Comparison of ENCODE assay signal across 21 cellular contexts in genomic region chr12:4169959-4170358, GRCh38.
DNase-seq lines count a peak whose midpoint lies in the region; ATAC-seq, FAIRE-seq and TF ChIP-seq lines count a peak whose summit lies in the region.
"Had no signal": no experiment of that assay in that cellular context is flagged by ENCODE, and none has a peak within 500 bp of the region (broad histone marks: within the 10 kb centered on the region; RNA-seq: fewer than 3 reads in every experiment).

No MANE protein-coding gene starts in this region.

- no peak for TF ChIP-seq POLR2A in GM12891 (IDR thresholded peaks at IDR 0.05; ENCODE audit: low read depth, low read length)

- TF ChIP-seq CTCF in PC-9 (conservative IDR thresholded peaks at IDR 0.05), result no peak

- no peaks in the 10 kb centered on the region for H3F3A ChIP-seq in PC-9 (ENCODE audit: insufficient read depth, low read depth)

- no peaks in the 10 kb centered on the region for H3K9me3 Mint-ChIP-seq in activated T-cell treated with anti-CD3 and anti-CD28 coated beads, Interleukin-2, amount 50 U/mL, for 24 hours
- no peaks in the 10 kb centered on the region for H3K9me3 Mint-ChIP-seq in activated T-helper 2 cell treated with anti-CD3 and anti-CD28 coated beads, Interferon-gamma antibody, Interleukin-2, Interleukin-4, amounts not matched to agents 10 μg/mL and 5 μg/mL and 100 μg/mL, durations not matched to agents 14 hours and 24 hours and 36 hours
- no peaks in the 10 kb centered on the region for H3K9me3 Mint-ChIP-seq in stimulated activated naive B cell treated with anti-CD40 and anti-IgM and Interleukin-4, amounts not matched to agents 10 μg/mL and 1 μg/mL and 100 μg/mL, for 72 hours
- H3K9me3 Mint-ChIP-seq: activated naive CD4-positive, alpha-beta T cell treated with anti-CD3 and anti-CD28 coated beads, Interleukin-2, amount 50 U/mL, for 24 hours; CD8-positive, alpha-beta memory T cell; naive thymus-derived CD8-positive, alpha-beta T cell had no signal

- H2AFZ ChIP-seq in PC-9, result no peak overlapping the region
- H2AFZ ChIP-seq: GM23248 had no signal

- no peaks in the 10 kb centered on the region for H3K79me2 ChIP-seq in PC-9 (ENCODE audit: low read depth)

- no peaks in the 10 kb centered on the region for H3K9me3 ChIP-seq in PC-9 (ENCODE audit: insufficient read depth, low read depth)
- H3K9me3 ChIP-seq: body of pancreas, SK-N-SH, tibial nerve had no signal

- H3K36me3 ChIP-seq in PC-9 (ENCODE audit: low read depth), result no peaks in the 10 kb centered on the region
- H3K36me3 ChIP-seq: tibial nerve had no signal

- no peak overlapping the region for H3K4me3 ChIP-seq in PC-9
- H3K4me3 ChIP-seq: body of pancreas, GM23248, tibial nerve had no signal

- DNase-seq in activated T-cell treated with anti-CD3 and anti-CD28 coated beads, Interleukin-2, amount 50 U/mL, for 24 hours, result no peak
- no peak for DNase-seq in activated T-cell treated with anti-CD3 and anti-CD28 coated beads for 4 hours
- DNase-seq in GM12891 (ENCODE audit: insufficient read length, low spot score), result no peak
- no peak for DNase-seq in activated T-helper 2 cell treated with anti-CD3 and anti-CD28 coated beads, Interferon-gamma antibody, Interleukin-2, Interleukin-4, amounts not matched to agents 10 μg/mL and 5 μg/mL and 100 μg/mL, durations not matched to agents 14 hours and 24 hours and 36 hours (ENCODE audit: low spot score)
- DNase-seq in stimulated activated naive B cell treated with anti-CD40 and anti-IgM and Interleukin-4, amounts not matched to agents 10 μg/mL and 1 μg/mL and 100 μg/mL, for 72 hours, result no peak
- no peak for DNase-seq in effector CD8-positive, alpha-beta T cell (lab: John Stamatoyannopoulos, UW)
- DNase-seq in NCI-H2171 treated with DMSO at 0.1 percent for 48 hours (lab: John Stamatoyannopoulos, UW), result no peak
- no peak for DNase-seq in PC-9
- DNase-seq: body of pancreas; CD8-positive, alpha-beta memory T cell; GM23248; kidney; naive thymus-derived CD8-positive, alpha-beta T cell; NCI-H187; NCI-H226; posterior cingulate gyrus; SK-N-SH had no signal

- no peak for FAIRE-seq in GM12891 (lab: Jason Lieb, UNC)
- FAIRE-seq: colon, kidney, TTC549 had no signal

- BruUV-seq in PC-9 (replicated peaks; lab: Mats Ljungman, UMichigan), result no TSS peak

- intact Hi-C loops in activated T-helper 2 cell treated with anti-CD3 and anti-CD28 coated beads, Interferon-gamma antibody, Interleukin-2, Interleukin-4, amounts not matched to agents 10 μg/mL and 5 μg/mL and 100 μg/mL, durations not matched to agents 14 hours and 24 hours and 36 hours (cut with micrococcal nuclease), result loop anchor here (1.0 kb wide), 1 partner anchor 10 kb away; no protein-coding TSS in a partner anchor
- intact Hi-C loops in PC-9 (cut with micrococcal nuclease; ENCODE audit: unreplicated experiment), result no loop called here

- H3K27ac Mint-ChIP-seq in activated T-cell treated with anti-CD3 and anti-CD28 coated beads, Interleukin-2, amount 50 U/mL, for 24 hours, result peak overlapping the region; percentile 70
- peak overlapping the region; percentile 66 for H3K27ac Mint-ChIP-seq in activated T-helper 2 cell treated with anti-CD3 and anti-CD28 coated beads, Interferon-gamma antibody, Interleukin-2, Interleukin-4, amounts not matched to agents 10 μg/mL and 5 μg/mL and 100 μg/mL, durations not matched to agents 14 hours and 24 hours and 36 hours
- peak overlapping the region; percentile 52 for H3K27ac Mint-ChIP-seq in stimulated activated naive B cell treated with anti-CD40 and anti-IgM and Interleukin-4, amounts not matched to agents 10 μg/mL and 1 μg/mL and 100 μg/mL, for 72 hours

- no peak overlapping the region for H3K27ac ChIP-seq in PC-9
- H3K27ac ChIP-seq: body of pancreas, GM23248, tibial nerve had no signal

- no peaks in the 10 kb centered on the region for H3K36me3 Mint-ChIP-seq in activated T-cell treated with anti-CD3 and anti-CD28 coated beads, Interleukin-2, amount 50 U/mL, for 24 hours (ENCODE audit: low read depth)
- no peaks in the 10 kb centered on the region for H3K36me3 Mint-ChIP-seq in activated T-helper 2 cell treated with anti-CD3 and anti-CD28 coated beads, Interferon-gamma antibody, Interleukin-2, Interleukin-4, amounts not matched to agents 10 μg/mL and 5 μg/mL and 100 μg/mL, durations not matched to agents 14 hours and 24 hours and 36 hours (ENCODE audit: low read depth)
- no peaks in the 10 kb centered on the region for H3K36me3 Mint-ChIP-seq in stimulated activated naive B cell treated with anti-CD40 and anti-IgM and Interleukin-4, amounts not matched to agents 10 μg/mL and 1 μg/mL and 100 μg/mL, for 72 hours
- H3K36me3 Mint-ChIP-seq: activated naive CD4-positive, alpha-beta T cell treated with anti-CD3 and anti-CD28 coated beads, Interleukin-2, amount 50 U/mL, for 24 hours; CD8-positive, alpha-beta memory T cell; naive thymus-derived CD8-positive, alpha-beta T cell had no signal

- POLR2A ChIA-PET in PC-9 (lab: Charles Lee; ENCODE audit: unreplicated experiment), result no interaction called here

- H3K4me1 ChIP-seq in PC-9 (replicated peaks; ENCODE audit: insufficient read depth), result no peaks in the 10 kb centered on the region
- H3K4me1 ChIP-seq: body of pancreas had no signal

- H3K4me2 ChIP-seq in PC-9, result no peak overlapping the region
- H3K4me2 ChIP-seq: SK-N-SH had no signal

- H3K4me1 Mint-ChIP-seq in activated T-cell treated with anti-CD3 and anti-CD28 coated beads, Interleukin-2, amount 50 U/mL, for 24 hours (ENCODE audit: low read depth), result peaks cover 37% of the 10 kb centered on the region
- H3K4me1 Mint-ChIP-seq in activated T-helper 2 cell treated with anti-CD3 and anti-CD28 coated beads, Interferon-gamma antibody, Interleukin-2, Interleukin-4, amounts not matched to agents 10 μg/mL and 5 μg/mL and 100 μg/mL, durations not matched to agents 14 hours and 24 hours and 36 hours (ENCODE audit: low read depth), result peaks cover 59% of the 10 kb centered on the region
- peaks cover 32 to 38% of the 10 kb centered on the region in 2 donors for H3K4me1 Mint-ChIP-seq in stimulated activated naive B cell treated with anti-CD40 and anti-IgM and Interleukin-4, amounts not matched to agents 10 μg/mL and 1 μg/mL and 100 μg/mL, for 72 hours

- no peaks in the 10 kb centered on the region for H3K9me2 ChIP-seq in PC-9 (ENCODE audit: insufficient read depth)
- H3K9me2 ChIP-seq: SK-N-SH had no signal

- no peaks in the 10 kb centered on the region for H3K27me3 Mint-ChIP-seq in activated T-cell treated with anti-CD3 and anti-CD28 coated beads, Interleukin-2, amount 50 U/mL, for 24 hours
- H3K27me3 Mint-ChIP-seq in activated T-helper 2 cell treated with anti-CD3 and anti-CD28 coated beads, Interferon-gamma antibody, Interleukin-2, Interleukin-4, amounts not matched to agents 10 μg/mL and 5 μg/mL and 100 μg/mL, durations not matched to agents 14 hours and 24 hours and 36 hours (ENCODE audit: low read depth), result no peaks in the 10 kb centered on the region
- H3K27me3 Mint-ChIP-seq in stimulated activated naive B cell treated with anti-CD40 and anti-IgM and Interleukin-4, amounts not matched to agents 10 μg/mL and 1 μg/mL and 100 μg/mL, for 72 hours, result no peaks in the 10 kb centered on the region
- H3K27me3 Mint-ChIP-seq: activated naive CD4-positive, alpha-beta T cell treated with anti-CD3 and anti-CD28 coated beads, Interleukin-2, amount 50 U/mL, for 24 hours had no signal

- peaks cover 57% of the 10 kb centered on the region for H3K27me3 ChIP-seq in PC-9 (ENCODE audit: insufficient read depth, low read depth)
- H3K27me3 ChIP-seq: body of pancreas, tibial nerve had no signal

- ATAC-seq in stimulated activated naive B cell treated with anti-CD40 and anti-IgM and Interleukin-4, amounts not matched to agents 10 μg/mL and 1 μg/mL and 100 μg/mL, for 72 hours (replicated peaks), result peak; percentile 53 to 60
- ATAC-seq: body of pancreas; naive thymus-derived CD8-positive, alpha-beta T cell had no signal

- no peaks in the 10 kb centered on the region for H4K20me1 ChIP-seq in PC-9 (ENCODE audit: insufficient read depth)

- CTCF ChIA-PET in PC-9 (lab: Charles Lee), result no interaction called here

- no peak overlapping the region for H3K4me3 Mint-ChIP-seq in activated T-cell treated with anti-CD3 and anti-CD28 coated beads, Interleukin-2, amount 50 U/mL, for 24 hours
- no peak overlapping the region for H3K4me3 Mint-ChIP-seq in activated T-helper 2 cell treated with anti-CD3 and anti-CD28 coated beads, Interferon-gamma antibody, Interleukin-2, Interleukin-4, amounts not matched to agents 10 μg/mL and 5 μg/mL and 100 μg/mL, durations not matched to agents 14 hours and 24 hours and 36 hours (ENCODE audit: low read depth)
- no peak overlapping the region for H3K4me3 Mint-ChIP-seq in stimulated activated naive B cell treated with anti-CD40 and anti-IgM and Interleukin-4, amounts not matched to agents 10 μg/mL and 1 μg/mL and 100 μg/mL, for 72 hours
- H3K4me3 Mint-ChIP-seq: activated naive CD4-positive, alpha-beta T cell treated with anti-CD3 and anti-CD28 coated beads, Interleukin-2, amount 50 U/mL, for 24 hours had no signal

TF ChIP-seq in GM12891, 5 proteins besides CTCF, POLR2A, EP300 and RAD21:
- TF ChIP-seq POU2F2 (IDR thresholded peaks at IDR 0.05; ENCODE audit: low read depth, low read length) (no peak), SPI1 (IDR thresholded peaks at IDR 0.05; ENCODE audit: low read depth, low read length) (peak; percentile 43)
